Comparison of ENCODE assay signal across 1 cellular context in the genomic region with DNA sequence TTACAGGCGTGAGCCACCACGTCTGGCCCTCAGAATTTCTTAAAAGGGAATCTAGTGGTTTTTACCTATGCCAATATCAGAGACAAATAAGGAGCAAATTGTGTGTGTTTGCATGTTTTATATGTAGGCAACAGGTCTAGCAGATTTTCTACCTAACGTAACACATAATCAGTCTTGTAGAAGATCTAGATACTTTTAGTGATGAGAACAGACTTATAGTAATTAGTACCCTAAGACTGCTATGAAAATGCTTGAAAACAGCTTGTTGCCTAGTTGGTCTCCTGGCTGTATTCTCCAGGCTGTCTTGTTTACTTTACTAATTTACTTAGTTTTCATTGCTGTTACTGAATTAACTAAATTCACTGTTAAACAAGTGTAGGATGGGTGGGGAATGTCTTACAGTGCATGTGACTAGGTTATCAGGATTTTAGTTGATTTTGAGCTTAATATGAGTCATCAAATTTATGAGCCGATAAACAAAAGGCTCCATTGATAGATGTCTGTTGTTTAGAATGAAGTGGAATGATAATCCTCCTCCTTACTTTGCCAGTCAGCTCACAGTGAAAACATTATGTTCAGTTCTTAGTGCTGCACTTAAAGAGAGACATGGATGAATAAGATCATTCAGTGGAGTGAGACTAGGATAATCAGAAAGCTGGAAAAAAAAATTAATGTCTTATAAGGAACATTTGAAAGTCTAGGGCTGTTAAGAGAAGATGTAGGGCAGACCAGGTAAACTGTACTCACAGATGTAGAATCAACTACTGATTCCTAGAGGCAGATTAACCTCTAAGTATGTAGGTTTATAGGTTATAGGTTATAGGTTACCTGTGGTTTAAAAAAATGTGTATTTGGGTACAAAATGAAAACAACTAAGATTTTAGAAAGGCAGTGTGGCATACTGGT.
A peak's percentile ranks its signal among the peaks of the same experiment; 100 is the strongest.
TF ChIP-seq lines count a peak whose summit lies in the region.

No MANE protein-coding gene starts in this region.

TF ChIP-seq in K562, 482 proteins besides CTCF, POLR2A, EP300 and RAD21 (continued from another document):
- TF ChIP-seq, protein P1, sequence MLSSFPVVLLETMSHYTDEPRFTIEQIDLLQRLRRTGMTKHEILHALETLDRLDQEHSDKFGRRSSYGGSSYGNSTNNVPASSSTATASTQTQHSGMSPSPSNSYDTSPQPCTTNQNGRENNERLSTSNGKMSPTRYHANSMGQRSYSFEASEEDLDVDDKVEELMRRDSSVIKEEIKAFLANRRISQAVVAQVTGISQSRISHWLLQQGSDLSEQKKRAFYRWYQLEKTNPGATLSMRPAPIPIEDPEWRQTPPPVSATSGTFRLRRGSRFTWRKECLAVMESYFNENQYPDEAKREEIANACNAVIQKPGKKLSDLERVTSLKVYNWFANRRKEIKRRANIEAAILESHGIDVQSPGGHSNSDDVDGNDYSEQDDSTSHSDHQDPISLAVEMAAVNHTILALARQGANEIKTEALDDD (IDR thresholded peaks at IDR 0.05) = peak; percentile 27; the same call in 1 of the 2 replicates
- no peak for TF ChIP-seq BDP1 (IDR thresholded peaks at IDR 0.05; ENCODE audit: insufficient read depth, insufficient read length)
- no peak for TF ChIP-seq MCM3 (IDR thresholded peaks at IDR 0.05)
- TF ChIP-seq, protein P2, sequence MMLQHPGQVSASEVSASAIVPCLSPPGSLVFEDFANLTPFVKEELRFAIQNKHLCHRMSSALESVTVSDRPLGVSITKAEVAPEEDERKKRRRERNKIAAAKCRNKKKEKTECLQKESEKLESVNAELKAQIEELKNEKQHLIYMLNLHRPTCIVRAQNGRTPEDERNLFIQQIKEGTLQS (IDR thresholded peaks at IDR 0.05) = peak; percentile 71
- TF ChIP-seq, protein P2 (CRISPR knock-in tag; conservative IDR thresholded peaks at IDR 0.05) = no peak
- TF ChIP-seq HCFC1 (IDR thresholded peaks at IDR 0.05; ENCODE audit: low read depth, low read length) = no peak
- TF ChIP-seq MCM2 (IDR thresholded peaks at IDR 0.05; ENCODE audit: low read depth) = no peak
- peak; percentile 48; the same call in 1 of the 2 replicates for TF ChIP-seq C11orf30 (IDR thresholded peaks at IDR 0.05; ENCODE audit: low read depth)
- TF ChIP-seq FOXP1 (CRISPR knock-in tag; IDR thresholded peaks at IDR 0.05) = no peak
- TF ChIP-seq, protein P3, sequence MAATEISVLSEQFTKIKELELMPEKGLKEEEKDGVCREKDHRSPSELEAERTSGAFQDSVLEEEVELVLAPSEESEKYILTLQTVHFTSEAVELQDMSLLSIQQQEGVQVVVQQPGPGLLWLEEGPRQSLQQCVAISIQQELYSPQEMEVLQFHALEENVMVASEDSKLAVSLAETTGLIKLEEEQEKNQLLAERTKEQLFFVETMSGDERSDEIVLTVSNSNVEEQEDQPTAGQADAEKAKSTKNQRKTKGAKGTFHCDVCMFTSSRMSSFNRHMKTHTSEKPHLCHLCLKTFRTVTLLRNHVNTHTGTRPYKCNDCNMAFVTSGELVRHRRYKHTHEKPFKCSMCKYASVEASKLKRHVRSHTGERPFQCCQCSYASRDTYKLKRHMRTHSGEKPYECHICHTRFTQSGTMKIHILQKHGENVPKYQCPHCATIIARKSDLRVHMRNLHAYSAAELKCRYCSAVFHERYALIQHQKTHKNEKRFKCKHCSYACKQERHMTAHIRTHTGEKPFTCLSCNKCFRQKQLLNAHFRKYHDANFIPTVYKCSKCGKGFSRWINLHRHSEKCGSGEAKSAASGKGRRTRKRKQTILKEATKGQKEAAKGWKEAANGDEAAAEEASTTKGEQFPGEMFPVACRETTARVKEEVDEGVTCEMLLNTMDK (IDR thresholded peaks at IDR 0.05; ENCODE audit: borderline replicate concordance, insufficient read depth, low read depth, low read length, poor library complexity, severe bottlenecking) = no peak
- TF ChIP-seq ZNF57 (CRISPR knock-in tag; IDR thresholded peaks at IDR 0.05) = no peak
- no peak for TF ChIP-seq ZNF124 (CRISPR knock-in tag; IDR thresholded peaks at IDR 0.05)
- TF ChIP-seq ZNF316 (IDR thresholded peaks at IDR 0.05) = peak; percentile 79
- no peak for TF ChIP-seq ZNF175 (CRISPR knock-in tag; IDR thresholded peaks at IDR 0.05; ENCODE audit: low read depth)
- no peak for TF ChIP-seq ZC3H8 (IDR thresholded peaks at IDR 0.05)
- no peak for TF ChIP-seq ZNF586 (CRISPR knock-in tag; conservative IDR thresholded peaks at IDR 0.05)
- TF ChIP-seq L3MBTL2 (IDR thresholded peaks at IDR 0.05) = no peak
- TF ChIP-seq BRF1 (IDR thresholded peaks at IDR 0.05; ENCODE audit: borderline replicate concordance, extremely low read depth, insufficient read length) = no peak
- TF ChIP-seq MEIS2 (IDR thresholded peaks at IDR 0.05; ENCODE audit: partially characterized antibody) = peak; percentile 36
- no peak for TF ChIP-seq YY1 (IDR thresholded peaks at IDR 0.05; ENCODE audit: borderline replicate concordance in 1 of 3, control insufficient read depth in 1 of 3, extremely low read depth in 1 of 3, insufficient read depth in 3 of 3, insufficient read length in 1 of 3, insufficient replicate concordance in 2 of 3, low read depth in 1 of 3, low read length in 2 of 3)
- TF ChIP-seq PTBP1 (IDR thresholded peaks at IDR 0.05; ENCODE audit: low read depth, low read length) = no peak
- TF ChIP-seq ZNF23 (CRISPR knock-in tag; IDR thresholded peaks at IDR 0.05) = no peak
- TF ChIP-seq ZNF212 (CRISPR knock-in tag; IDR thresholded peaks at IDR 0.05) = no peak
- TF ChIP-seq, protein P4, sequence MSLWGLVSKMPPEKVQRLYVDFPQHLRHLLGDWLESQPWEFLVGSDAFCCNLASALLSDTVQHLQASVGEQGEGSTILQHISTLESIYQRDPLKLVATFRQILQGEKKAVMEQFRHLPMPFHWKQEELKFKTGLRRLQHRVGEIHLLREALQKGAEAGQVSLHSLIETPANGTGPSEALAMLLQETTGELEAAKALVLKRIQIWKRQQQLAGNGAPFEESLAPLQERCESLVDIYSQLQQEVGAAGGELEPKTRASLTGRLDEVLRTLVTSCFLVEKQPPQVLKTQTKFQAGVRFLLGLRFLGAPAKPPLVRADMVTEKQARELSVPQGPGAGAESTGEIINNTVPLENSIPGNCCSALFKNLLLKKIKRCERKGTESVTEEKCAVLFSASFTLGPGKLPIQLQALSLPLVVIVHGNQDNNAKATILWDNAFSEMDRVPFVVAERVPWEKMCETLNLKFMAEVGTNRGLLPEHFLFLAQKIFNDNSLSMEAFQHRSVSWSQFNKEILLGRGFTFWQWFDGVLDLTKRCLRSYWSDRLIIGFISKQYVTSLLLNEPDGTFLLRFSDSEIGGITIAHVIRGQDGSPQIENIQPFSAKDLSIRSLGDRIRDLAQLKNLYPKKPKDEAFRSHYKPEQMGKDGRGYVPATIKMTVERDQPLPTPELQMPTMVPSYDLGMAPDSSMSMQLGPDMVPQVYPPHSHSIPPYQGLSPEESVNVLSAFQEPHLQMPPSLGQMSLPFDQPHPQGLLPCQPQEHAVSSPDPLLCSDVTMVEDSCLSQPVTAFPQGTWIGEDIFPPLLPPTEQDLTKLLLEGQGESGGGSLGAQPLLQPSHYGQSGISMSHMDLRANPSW (CRISPR knock-in tag; IDR thresholded peaks at IDR 0.05) = no peak
- TF ChIP-seq CSDE1 (IDR thresholded peaks at IDR 0.05) = no peak
- TF ChIP-seq DIDO1 (tag; IDR thresholded peaks at IDR 0.05; ENCODE audit: low read depth) = no peak
- TF ChIP-seq FUS (optimal IDR thresholded peaks at IDR 0.05; ENCODE audit: low read depth, low read length) = no peak
- TF ChIP-seq, protein P5, sequence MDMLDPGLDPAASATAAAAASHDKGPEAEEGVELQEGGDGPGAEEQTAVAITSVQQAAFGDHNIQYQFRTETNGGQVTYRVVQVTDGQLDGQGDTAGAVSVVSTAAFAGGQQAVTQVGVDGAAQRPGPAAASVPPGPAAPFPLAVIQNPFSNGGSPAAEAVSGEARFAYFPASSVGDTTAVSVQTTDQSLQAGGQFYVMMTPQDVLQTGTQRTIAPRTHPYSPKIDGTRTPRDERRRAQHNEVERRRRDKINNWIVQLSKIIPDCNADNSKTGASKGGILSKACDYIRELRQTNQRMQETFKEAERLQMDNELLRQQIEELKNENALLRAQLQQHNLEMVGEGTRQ (CRISPR knock-in tag; IDR thresholded peaks at IDR 0.05) = no peak
- TF ChIP-seq ZNF24 (IDR thresholded peaks at IDR 0.05) = no peak
- no peak for TF ChIP-seq FIP1L1 (IDR thresholded peaks at IDR 0.05; ENCODE audit: low read depth, low read length, poor library complexity, severe bottlenecking)
- TF ChIP-seq, protein P6, sequence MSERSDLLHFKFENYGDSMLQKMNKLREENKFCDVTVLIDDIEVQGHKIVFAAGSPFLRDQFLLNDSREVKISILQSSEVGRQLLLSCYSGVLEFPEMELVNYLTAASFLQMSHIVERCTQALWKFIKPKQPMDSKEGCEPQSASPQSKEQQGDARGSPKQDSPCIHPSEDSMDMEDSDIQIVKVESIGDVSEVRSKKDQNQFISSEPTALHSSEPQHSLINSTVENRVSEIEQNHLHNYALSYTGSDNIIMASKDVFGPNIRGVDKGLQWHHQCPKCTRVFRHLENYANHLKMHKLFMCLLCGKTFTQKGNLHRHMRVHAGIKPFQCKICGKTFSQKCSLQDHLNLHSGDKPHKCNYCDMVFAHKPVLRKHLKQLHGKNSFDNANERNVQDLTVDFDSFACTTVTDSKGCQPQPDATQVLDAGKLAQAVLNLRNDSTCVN (CRISPR knock-in tag; IDR thresholded peaks at IDR 0.05) = no peak
- TF ChIP-seq, protein P7, sequence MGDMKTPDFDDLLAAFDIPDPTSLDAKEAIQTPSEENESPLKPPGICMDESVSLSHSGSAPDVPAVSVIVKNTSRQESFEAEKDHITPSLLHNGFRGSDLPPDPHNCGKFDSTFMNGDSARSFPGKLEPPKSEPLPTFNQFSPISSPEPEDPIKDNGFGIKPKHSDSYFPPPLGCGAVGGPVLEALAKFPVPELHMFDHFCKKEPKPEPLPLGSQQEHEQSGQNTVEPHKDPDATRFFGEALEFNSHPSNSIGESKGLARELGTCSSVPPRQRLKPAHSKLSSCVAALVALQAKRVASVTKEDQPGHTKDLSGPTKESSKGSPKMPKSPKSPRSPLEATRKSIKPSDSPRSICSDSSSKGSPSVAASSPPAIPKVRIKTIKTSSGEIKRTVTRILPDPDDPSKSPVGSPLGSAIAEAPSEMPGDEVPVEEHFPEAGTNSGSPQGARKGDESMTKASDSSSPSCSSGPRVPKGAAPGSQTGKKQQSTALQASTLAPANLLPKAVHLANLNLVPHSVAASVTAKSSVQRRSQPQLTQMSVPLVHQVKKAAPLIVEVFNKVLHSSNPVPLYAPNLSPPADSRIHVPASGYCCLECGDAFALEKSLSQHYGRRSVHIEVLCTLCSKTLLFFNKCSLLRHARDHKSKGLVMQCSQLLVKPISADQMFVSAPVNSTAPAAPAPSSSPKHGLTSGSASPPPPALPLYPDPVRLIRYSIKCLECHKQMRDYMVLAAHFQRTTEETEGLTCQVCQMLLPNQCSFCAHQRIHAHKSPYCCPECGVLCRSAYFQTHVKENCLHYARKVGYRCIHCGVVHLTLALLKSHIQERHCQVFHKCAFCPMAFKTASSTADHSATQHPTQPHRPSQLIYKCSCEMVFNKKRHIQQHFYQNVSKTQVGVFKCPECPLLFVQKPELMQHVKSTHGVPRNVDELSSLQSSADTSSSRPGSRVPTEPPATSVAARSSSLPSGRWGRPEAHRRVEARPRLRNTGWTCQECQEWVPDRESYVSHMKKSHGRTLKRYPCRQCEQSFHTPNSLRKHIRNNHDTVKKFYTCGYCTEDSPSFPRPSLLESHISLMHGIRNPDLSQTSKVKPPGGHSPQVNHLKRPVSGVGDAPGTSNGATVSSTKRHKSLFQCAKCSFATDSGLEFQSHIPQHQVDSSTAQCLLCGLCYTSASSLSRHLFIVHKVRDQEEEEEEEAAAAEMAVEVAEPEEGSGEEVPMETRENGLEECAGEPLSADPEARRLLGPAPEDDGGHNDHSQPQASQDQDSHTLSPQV (IDR thresholded peaks at IDR 0.05) = no peak
- TF ChIP-seq BACH1 (tag; IDR thresholded peaks at IDR 0.05) = no peak
- peak; percentile 58; the same call in 1 of the 2 replicates for TF ChIP-seq JUND (IDR thresholded peaks at IDR 0.05; ENCODE audit: borderline replicate concordance, low read depth, low read length)
- peak; percentile 17; the same call in 1 of the 3 replicates for TF ChIP-seq JUND (tag; IDR thresholded peaks at IDR 0.05; ENCODE audit: borderline replicate concordance, low read depth, low read length)
- TF ChIP-seq, protein P8, sequence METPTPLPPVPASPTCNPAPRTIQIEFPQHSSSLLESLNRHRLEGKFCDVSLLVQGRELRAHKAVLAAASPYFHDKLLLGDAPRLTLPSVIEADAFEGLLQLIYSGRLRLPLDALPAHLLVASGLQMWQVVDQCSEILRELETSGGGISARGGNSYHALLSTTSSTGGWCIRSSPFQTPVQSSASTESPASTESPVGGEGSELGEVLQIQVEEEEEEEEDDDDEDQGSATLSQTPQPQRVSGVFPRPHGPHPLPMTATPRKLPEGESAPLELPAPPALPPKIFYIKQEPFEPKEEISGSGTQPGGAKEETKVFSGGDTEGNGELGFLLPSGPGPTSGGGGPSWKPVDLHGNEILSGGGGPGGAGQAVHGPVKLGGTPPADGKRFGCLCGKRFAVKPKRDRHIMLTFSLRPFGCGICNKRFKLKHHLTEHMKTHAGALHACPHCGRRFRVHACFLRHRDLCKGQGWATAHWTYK (CRISPR knock-in tag; IDR thresholded peaks at IDR 0.05) = no peak
- no peak for TF ChIP-seq NFATC3 (IDR thresholded peaks at IDR 0.05)
- no peak for TF ChIP-seq HDAC6 (IDR thresholded peaks at IDR 0.05; ENCODE audit: low read depth, low read length)
- TF ChIP-seq ILF3 (IDR thresholded peaks at IDR 0.05; ENCODE audit: borderline replicate concordance) = no peak
- TF ChIP-seq FOSL1 (tag; conservative IDR thresholded peaks at IDR 0.05) = peak; percentile 57
- no peak for TF ChIP-seq LEF1 (IDR thresholded peaks at IDR 0.05)
- TF ChIP-seq PHB (CRISPR knock-in tag; IDR thresholded peaks at IDR 0.05) = no peak
